12 cellular contexts compared by ENCODE assay signal in the genomic region with DNA sequence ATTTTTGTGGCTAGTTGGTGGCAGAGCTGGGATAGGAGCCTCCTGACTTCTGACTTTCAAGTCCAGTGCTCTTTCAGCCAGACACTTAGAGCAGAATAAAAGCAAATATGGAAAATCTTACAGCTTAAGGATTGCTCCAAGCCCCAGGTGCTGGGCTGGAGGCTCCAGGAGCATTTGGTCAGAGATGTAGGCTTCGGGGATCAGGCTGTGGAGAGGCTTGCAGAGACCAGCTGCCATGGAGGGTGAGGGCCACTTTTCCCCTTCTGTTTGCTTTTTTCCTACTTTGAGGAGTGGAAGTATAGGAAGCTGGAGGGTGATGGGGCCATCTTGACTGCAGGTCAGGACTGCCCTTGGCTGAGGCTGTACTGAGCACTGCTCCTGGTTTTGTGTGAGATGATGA. TPM values are rescaled to one million over a fixed set of nuclear protein-coding genes. Genes with fewer than 3 reads are reported as not detected.
DNase-seq lines count a peak whose midpoint lies in the region; ATAC-seq, FAIRE-seq and TF ChIP-seq lines count a peak whose summit lies in the region.
"Had no signal": no experiment of that assay in that cellular context is flagged by ENCODE, and none has a peak within 500 bp of the region (broad histone marks: within the 10 kb centered on the region; RNA-seq: fewer than 3 reads in every experiment).

No MANE protein-coding gene starts in this region.

- CTCF ChIA-PET in OCI-LY7 (lab: Charles Lee; ENCODE audit: unreplicated experiment), result interaction anchor here (1.1 to 1.9 kb wide), 3 partner anchors 56 to 274 kb away, joined by 4 to 8 read pairs (median 4); no protein-coding TSS in a partner anchor

- H3K4me3 ChIP-seq in DND-41 (ENCODE audit: low read depth in 1 of 2, low read length in 2 of 2) (no peak overlapping the region), OCI-LY7 (ENCODE audit: low read depth, low read length, poor library complexity, severe bottlenecking) (peak overlapping the region; percentile 57), heart right ventricle (no peak overlapping the region), small intestine (ENCODE audit: low read depth in 1 of 2, low read length in 2 of 2) (peak overlapping the region in 1 of 2 donors; percentile 6)

- ATAC-seq in DND-41 (ENCODE audit: insufficient read depth, low read depth) (no peak), heart right ventricle (peak in 2 of 8 donors; percentile 2 to 5), HG03196 (IDR thresholded peaks at IDR 0.05; ENCODE audit: unreplicated experiment) (no peak)

- H2AFZ ChIP-seq in DND-41 (ENCODE audit: low read depth, low read length) (no peak overlapping the region), OCI-LY7 (ENCODE audit: low read length) (no peak overlapping the region)

- no peaks in the 10 kb centered on the region for H3K9me2 ChIP-seq in OCI-LY7 (ENCODE audit: insufficient read depth, low read length)

- H3K9me3 ChIP-seq in DND-41 (ENCODE audit: insufficient read depth, low read length, severe bottlenecking), result no peaks in the 10 kb centered on the region
- no peaks in the 10 kb centered on the region for H3K9me3 ChIP-seq in OCI-LY7 (ENCODE audit: low read length)
- H3K9me3 ChIP-seq in heart right ventricle, result no peaks in the 10 kb centered on the region
- no peaks in the 10 kb centered on the region for H3K9me3 ChIP-seq in small intestine (ENCODE audit: control insufficient read depth, low read depth)

- BruUV-seq in OCI-LY7 (replicated peaks; lab: Mats Ljungman, UMichigan), result no TSS peak

- no peaks in the 10 kb centered on the region; the same call in 1 of the 2 replicates for H3K36me3 ChIP-seq in DND-41 (ENCODE audit: insufficient read depth, low read length)
- H3K36me3 ChIP-seq in OCI-LY7 (ENCODE audit: insufficient read depth, low read length), result no peaks in the 10 kb centered on the region
- peaks cover 0 to 81% (median 5%) of the 10 kb centered on the region in 9 donors for H3K36me3 ChIP-seq in heart right ventricle
- H3K36me3 ChIP-seq in small intestine (ENCODE audit: control insufficient read depth in 2 of 2, insufficient read depth in 2 of 2, low read length in 2 of 2), result no peaks in the 10 kb centered on the region

- WGBS in heart right ventricle, 2 donors, result 50 to 62% methylated on average over 1 of the region's 1 CpG
- 63 to 85% (median 77%) methylated on average over 1 of the region's 1 CpG for WGBS in small intestine, 3 donors

- no peak overlapping the region for H3K4me2 ChIP-seq in DND-41 (ENCODE audit: insufficient read depth, low read length)
- peak overlapping the region; percentile 88 for H3K4me2 ChIP-seq in OCI-LY7 (ENCODE audit: low read length)

- H3K27ac ChIP-seq in DND-41 (ENCODE audit: low read length), result peak overlapping the region; percentile 84; the same call in 1 of the 2 replicates
- peak overlapping the region; percentile 77 for H3K27ac ChIP-seq in OCI-LY7 (ENCODE audit: low read depth, low read length, poor library complexity, severe bottlenecking)
- H3K27ac ChIP-seq in heart right ventricle, result peak overlapping the region; percentile 65 to 87 (median 79)
- peak overlapping the region; percentile 47 to 82 for H3K27ac ChIP-seq in small intestine (ENCODE audit: low read depth in 1 of 2, low read length in 1 of 2)
- H3K27ac ChIP-seq: epithelial cell of prostate had no signal

- H3K4me1 ChIP-seq in DND-41 (ENCODE audit: insufficient read depth, low read length) (peaks cover 70% of the 10 kb centered on the region), OCI-LY7 (ENCODE audit: insufficient read depth, low read length, poor library complexity, severe bottlenecking) (peaks cover 77% of the 10 kb centered on the region), heart right ventricle (peaks cover 44 to 95% (median 78%) of the 10 kb centered on the region in 9 donors), small intestine (ENCODE audit: control insufficient read depth in 2 of 2, insufficient read depth in 1 of 2, low read depth in 1 of 2, low read length in 1 of 2) (peaks cover 22 to 46% of the 10 kb centered on the region in 2 donors)

- no peak overlapping the region for H3K9ac ChIP-seq in DND-41 (ENCODE audit: low read depth, low read length)

- FAIRE-seq in small intestine (lab: Jason Lieb, UNC), result no peak

- POLR2A ChIA-PET in OCI-LY7 (lab: Charles Lee), result interaction anchor here (0.5 to 5.8 kb wide), 8 partner anchors 9 to 1047 kb away, joined by 3 to 61 read pairs (median 4); no protein-coding TSS in a partner anchor

- 0 out of 2 replicates have a peak, but pooled peaks cover 2% of the 10 kb centered on the region for H3K79me2 ChIP-seq in DND-41 (ENCODE audit: insufficient read depth, low read length)
- H3K79me2 ChIP-seq in OCI-LY7 (ENCODE audit: insufficient read depth, low read depth, low read length), result no peaks in the 10 kb centered on the region; the same call in 1 of the 2 replicates

- TF ChIP-seq CTCF in DND-41 (IDR thresholded peaks at IDR 0.05; ENCODE audit: borderline replicate concordance, extremely low read depth, low read length, poor library complexity, severe bottlenecking) (no peak), OCI-LY7 (conservative IDR thresholded peaks at IDR 0.05; ENCODE audit: low read length) (no peak), heart right ventricle (IDR thresholded peaks at IDR 0.05) (no peak)

- intact Hi-C loops in OCI-LY7 (cut with micrococcal nuclease; ENCODE audit: unreplicated experiment) (loop anchor here (5.0 kb wide), 1 partner anchor 135 kb away; no protein-coding TSS in a partner anchor), heart right ventricle (cut with DNase I) (loop anchor here in 4 of 10 donors (5.0 to 10.0 kb wide), 3 partner anchors 50 to 62 kb away; no protein-coding TSS in a partner anchor)

- H4K20me1 ChIP-seq in DND-41 (ENCODE audit: insufficient read depth, low read length), result no peaks in the 10 kb centered on the region
- H4K20me1 ChIP-seq in OCI-LY7 (ENCODE audit: insufficient read depth, low read length), result no peaks in the 10 kb centered on the region

- DNase-seq in DND-41, result no peak
- DNase-seq in OCI-LY7 (ENCODE audit: low spot score), result no peak
- DNase-seq in heart right ventricle, result no peak
- DNase-seq in small intestine, result no peak
- DNase-seq in middle frontal gyrus (ENCODE audit: extremely low spot score, low spot score), result no peak
- DNase-seq in NCI-H748 treated with DMSO at 0.1 percent for 48 hours (lab: John Stamatoyannopoulos, UW), result no peak
- DNase-seq: DMS 273 treated with DMSO at 0.1 percent for 48 hours, H7, NCI-H2029 treated with DMSO at 0.1 percent for 48 hours, OCI-M1 had no signal

- H3K27me3 ChIP-seq in DND-41 (ENCODE audit: insufficient read depth, low read length, poor library complexity) (no peaks in the 10 kb centered on the region), heart right ventricle (no peaks in the 10 kb centered on the region), small intestine (ENCODE audit: control insufficient read depth in 2 of 2, insufficient read depth in 2 of 2, low read length in 2 of 2) (no peaks in the 10 kb centered on the region)

RNA-seq across cellular contexts. Expression of a gene that starts 58.9 kb away (rescaled TPM):
- 11.7 and 22.8 TPM in 2 replicates for total RNA-seq in OCI-LY7 (2014; rRNA removed; shearing (Covaris generic))
- total RNA-seq in OCI-LY7 (2022), result 22.5 and 32.9 TPM in 2 replicates
- total RNA-seq in heart right ventricle, result 100 to 1,000 TPM in 9 of 10 donors, 10 to 100 TPM in 1; 98.7 to 201 (median 140) TPM
- 100 to 1,000 TPM in 1 of 2 donors, 10 to 100 TPM in 1; 65.4 to 125 TPM for polyA plus RNA-seq in heart right ventricle
- polyA plus RNA-seq in small intestine, result 10 to 100 TPM; 23.0 to 37.0 (median 27.6) TPM
